In genomic region chr2:64987001-64987962, GRCh38 we compare ENCODE assay signal across 8 cellular contexts. TPM values are rescaled to one million over a fixed set of nuclear protein-coding genes. Genes with fewer than 3 reads are reported as not detected.
DNase-seq lines count a peak whose midpoint lies in the region; ATAC-seq, FAIRE-seq and TF ChIP-seq lines count a peak whose summit lies in the region.

No MANE protein-coding gene starts in this region.

- H3K4me3 ChIP-seq in Loucy (ENCODE audit: low read length, poor library complexity, severe bottlenecking) (peak overlapping the region; percentile 86), GM12878 (peak overlapping the region; percentile 82), neuronal stem cell (ENCODE audit: low read length in 2 of 2) (peak overlapping the region in 1 of 2 donors; percentile 77)

- no peak overlapping the region for H4K91ac ChIP-seq in neuronal stem cell (ENCODE audit: low read depth, low read length, poor library complexity)

- H2BK15ac ChIP-seq in neuronal stem cell (ENCODE audit: low read length), result no peak overlapping the region

- H3K14ac ChIP-seq in neuronal stem cell (ENCODE audit: low read length), result no peak overlapping the region

- no peak overlapping the region for H4K8ac ChIP-seq in neuronal stem cell (ENCODE audit: low read depth, low read length)

- H3K36me3 ChIP-seq in Loucy (ENCODE audit: insufficient read depth, low read length) (no peaks in the 10 kb centered on the region), GM12878 (ENCODE audit: control insufficient read depth in 2 of 2, insufficient read depth in 2 of 2, low read length in 1 of 2) (no peaks in the 10 kb centered on the region), neuronal stem cell (replicated peaks in 1 of 2; ENCODE audit: control insufficient read depth in 2 of 2, insufficient read depth in 2 of 2, low read length in 2 of 2) (no peaks in the 10 kb centered on the region)

- no peak for TF ChIP-seq POLR2A in GM12878 (IDR thresholded peaks at IDR 0.05; ENCODE audit: low read depth, low read length)

- peak overlapping the region; percentile 95 for H3K9ac ChIP-seq in Loucy (ENCODE audit: low read depth, low read length, poor library complexity, severe bottlenecking)
- H3K9ac ChIP-seq in GM12878 (ENCODE audit: control insufficient read depth, insufficient read depth, low read length), result peak overlapping the region; percentile 42; the same call in 1 of the 2 replicates
- H3K9ac ChIP-seq in neuronal stem cell (ENCODE audit: low read depth, low read length, poor library complexity), result no peak overlapping the region

- TF ChIP-seq RAD21 in GM12878 (IDR thresholded peaks at IDR 0.05; ENCODE audit: insufficient read depth, low read depth, low read length), result no peak

- H3K27ac ChIP-seq in GM12878 (ENCODE audit: control insufficient read depth, insufficient read depth), result peak overlapping the region; percentile 89
- H3K27ac ChIP-seq in neuronal stem cell (replicated peaks; ENCODE audit: low read length), result no peak overlapping the region

- no peak for ATAC-seq in activated CD8-positive, alpha-beta memory T cell treated with anti-CD3 and anti-CD28 coated beads, Interleukin-2, amount 10 ng/mL, durations not matched to agents 7 days and 5 days
- ATAC-seq in GM12878, result peak; percentile 9
- ATAC-seq in naive thymus-derived CD8-positive, alpha-beta T cell, result no peak
- ATAC-seq in HG02870 (IDR thresholded peaks at IDR 0.05; ENCODE audit: unreplicated experiment), result no peak
- ATAC-seq in GM18868 (IDR thresholded peaks at IDR 0.05; ENCODE audit: unreplicated experiment), result no peak

- no peak overlapping the region for H3K23ac ChIP-seq in neuronal stem cell (ENCODE audit: low read depth, low read length, poor library complexity)

- H4K20me1 ChIP-seq in Loucy (ENCODE audit: insufficient read depth, low read length, poor library complexity, severe bottlenecking), result peaks cover 18% of the 10 kb centered on the region
- no peaks in the 10 kb centered on the region for H4K20me1 ChIP-seq in GM12878 (ENCODE audit: control insufficient read depth, insufficient read depth)

- TSS peak; percentile 81 for BruUV-seq in GM12878 (replicated peaks; lab: Mats Ljungman, UMichigan)

- peak; percentile 44 for FAIRE-seq in GM12878 (lab: Jason Lieb, UNC)

- H2BK120ac ChIP-seq in neuronal stem cell (ENCODE audit: low read depth, low read length), result no peak overlapping the region

- H3K27ac Mint-ChIP-seq in activated CD8-positive, alpha-beta memory T cell treated with anti-CD3 and anti-CD28 coated beads, Interleukin-2, amount 10 ng/mL, durations not matched to agents 7 days and 5 days, result peak overlapping the region; percentile 68
- peak overlapping the region in 3 of 10 donors; percentile 8 to 40 (median 24) for H3K27ac Mint-ChIP-seq in naive thymus-derived CD8-positive, alpha-beta T cell

- H2AFZ ChIP-seq in Loucy (ENCODE audit: low read length) (no peak overlapping the region), GM12878 (ENCODE audit: control insufficient read depth, low read depth, low read length) (no peak overlapping the region), neuronal stem cell (ENCODE audit: low read length) (no peak overlapping the region)

- H3K4me3 Mint-ChIP-seq in activated CD8-positive, alpha-beta memory T cell treated with anti-CD3 and anti-CD28 coated beads, Interleukin-2, amount 10 ng/mL, durations not matched to agents 7 days and 5 days, result peak overlapping the region; percentile 75
- H3K4me3 Mint-ChIP-seq in naive thymus-derived CD8-positive, alpha-beta T cell, result peak overlapping the region; percentile 25 to 83 (median 74)

- no peak overlapping the region for H3K18ac ChIP-seq in neuronal stem cell (ENCODE audit: low read length)

- peaks cover 3% of the 10 kb centered on the region for H3K27me3 Mint-ChIP-seq in activated CD8-positive, alpha-beta memory T cell treated with anti-CD3 and anti-CD28 coated beads, Interleukin-2, amount 10 ng/mL, durations not matched to agents 7 days and 5 days
- H3K27me3 Mint-ChIP-seq in naive thymus-derived CD8-positive, alpha-beta T cell, result peaks cover 2 to 15% (median 6%) of the 10 kb centered on the region in 5 donors

- peaks cover 2% of the 10 kb centered on the region for H3K79me1 ChIP-seq in neuronal stem cell (ENCODE audit: low read depth, low read length)

- H3K4me2 ChIP-seq in Loucy (ENCODE audit: low read depth, low read length, poor library complexity, severe bottlenecking) (peak overlapping the region; percentile 80), GM12878 (ENCODE audit: control insufficient read depth, insufficient read depth) (peak overlapping the region; percentile 77), neuronal stem cell (ENCODE audit: insufficient read depth, low read length, poor library complexity, severe bottlenecking) (no peak overlapping the region)

- intact Hi-C loops in GM12878 (cut with micrococcal nuclease; ENCODE audit: unreplicated experiment), result loop anchor here (5.0 kb wide), 4 partner anchors 45 to 335 kb away; partner anchors contain the start of genes ACTR2 and SERTAD2

- RAD21 ChIA-PET in GM12878 (lab: Charles Lee; ENCODE audit: unreplicated experiment), result interaction anchor here (0.6 to 10.2 kb wide), 14 partner anchors 8 to 449 kb away, joined by 3 to 73 read pairs (median 4); no protein-coding TSS in a partner anchor

- POLR2A ChIA-PET in GM12878 (lab: Charles Lee), result interaction anchor here (0.7 to 6.1 kb wide), 6 partner anchors 9 to 1141 kb away, joined by 3 to 96 read pairs (median 4); no protein-coding TSS in a partner anchor
- POLR2A ChIA-PET in naive thymus-derived CD8-positive, alpha-beta T cell (lab: Charles Lee), result interaction anchor here (0.6 kb wide), 1 partner anchor 58 kb away, joined by 3 read pairs; no protein-coding TSS in a partner anchor

- no peak for TF ChIP-seq CTCF in Loucy (conservative IDR thresholded peaks at IDR 0.05; ENCODE audit: low read length)
- TF ChIP-seq CTCF in GM12878 (IDR thresholded peaks at IDR 0.05 in 2 of 3, conservative IDR thresholded peaks at IDR 0.05 in 1 of 3; ENCODE audit: control insufficient read depth in 2 of 3, extremely low read depth in 1 of 3, insufficient read depth in 1 of 3, low read depth in 3 of 3, low read length in 3 of 3), result no peak

- H3K79me2 ChIP-seq in Loucy (ENCODE audit: insufficient read depth, low read length) (peaks cover 34% of the 10 kb centered on the region), GM12878 (ENCODE audit: control insufficient read depth, insufficient read depth, low read length) (peaks cover 34% of the 10 kb centered on the region)

- H3K27me3 ChIP-seq in Loucy (ENCODE audit: insufficient read depth, low read length, poor library complexity, severe bottlenecking) (no peaks in the 10 kb centered on the region), GM12878 (replicated peaks in 1 of 2; ENCODE audit: control insufficient read depth in 2 of 2, insufficient read depth in 2 of 2, low read length in 1 of 2) (no peaks in the 10 kb centered on the region), neuronal stem cell (ENCODE audit: control insufficient read depth in 3 of 3, insufficient read depth in 3 of 3, low read depth in 1 of 3, low read length in 3 of 3) (peaks cover 0 to 18% (median 5%) of the 10 kb centered on the region in 3 experiments)

- H3F3A ChIP-seq in Loucy (ENCODE audit: low read depth), result no peaks in the 10 kb centered on the region

- CTCF ChIA-PET in activated CD8-positive, alpha-beta memory T cell treated with anti-CD3 and anti-CD28 coated beads, Interleukin-2, amount 10 ng/mL, durations not matched to agents 7 days and 5 days (lab: Charles Lee), result interaction anchor here (0.6 to 6.6 kb wide), 10 partner anchors 8 to 380 kb away, joined by 3 to 50 read pairs (median 4); partner anchors contain the start of gene CEP68
- CTCF ChIA-PET in GM12878 (lab: Yijun Ruan, JAX), result interaction anchor here (0.7 to 2.1 kb wide), 11 partner anchors 23 to 132 kb away, joined by 3 to 10 read pairs (median 4); no protein-coding TSS in a partner anchor

- no peak overlapping the region for H2BK5ac ChIP-seq in neuronal stem cell (ENCODE audit: low read length)

- no peak for DNase-seq in activated CD8-positive, alpha-beta memory T cell treated with anti-CD3 and anti-CD28 coated beads, Interleukin-2, amount 10 ng/mL, durations not matched to agents 7 days and 5 days
- no peak for DNase-seq in activated CD8-positive, alpha-beta memory T cell treated with anti-CD3 and anti-CD28 coated beads for 24 hours
- DNase-seq in GM12878 (ENCODE audit: low read depth, low spot score), result peak; percentile 68
- DNase-seq in naive thymus-derived CD8-positive, alpha-beta T cell, result no peak
- DNase-seq in neuronal stem cell (ENCODE audit: low spot score), result no peak

- peaks cover 72% of the 10 kb centered on the region for H3K4me1 Mint-ChIP-seq in activated CD8-positive, alpha-beta memory T cell treated with anti-CD3 and anti-CD28 coated beads, Interleukin-2, amount 10 ng/mL, durations not matched to agents 7 days and 5 days
- peaks cover 11 to 28% (median 23%) of the 10 kb centered on the region in 4 donors for H3K4me1 Mint-ChIP-seq in naive thymus-derived CD8-positive, alpha-beta T cell

- peaks cover 26% of the 10 kb centered on the region for H3K36me3 Mint-ChIP-seq in activated CD8-positive, alpha-beta memory T cell treated with anti-CD3 and anti-CD28 coated beads, Interleukin-2, amount 10 ng/mL, durations not matched to agents 7 days and 5 days
- H3K36me3 Mint-ChIP-seq in naive thymus-derived CD8-positive, alpha-beta T cell, result no peaks in the 10 kb centered on the region

- no peaks in the 10 kb centered on the region for H3K9me3 Mint-ChIP-seq in activated CD8-positive, alpha-beta memory T cell treated with anti-CD3 and anti-CD28 coated beads, Interleukin-2, amount 10 ng/mL, durations not matched to agents 7 days and 5 days (ENCODE audit: low read depth)
- H3K9me3 Mint-ChIP-seq in naive thymus-derived CD8-positive, alpha-beta T cell, result no peaks in the 10 kb centered on the region

- no peak overlapping the region for H2BK12ac ChIP-seq in neuronal stem cell (ENCODE audit: low read length)

- in situ Hi-C loops in GM12878 (cut with MboI), result loop anchor here (10.0 kb wide), 1 partner anchor 52 kb away; no protein-coding TSS in a partner anchor

- WGBS in GM12878 (ENCODE audit: insufficient coverage, insufficient replicate concordance, low lambda C conversion rate, missing lambda C conversion rate), result under 1% methylated on average over 6 of the region's 6 CpGs
- no CpG with 5 or more reads among the region's 6 CpGs for WGBS in neuronal stem cell (ENCODE audit: extremely low coverage in 2 of 2, insufficient read length in 2 of 2, insufficient replicate concordance in 1 of 2), 2 donors

- no peaks in the 10 kb centered on the region for H3K9me3 ChIP-seq in Loucy (ENCODE audit: insufficient read depth, low read depth, low read length)
- no peaks in the 10 kb centered on the region for H3K9me3 ChIP-seq in GM12878 (replicated peaks; ENCODE audit: control insufficient read depth, insufficient read depth, low read length)
- H3K9me3 ChIP-seq in neuronal stem cell (replicated peaks in 1 of 2; ENCODE audit: control insufficient read depth in 2 of 2, insufficient read depth in 1 of 2, low read depth in 1 of 2, low read length in 2 of 2), result no peaks in the 10 kb centered on the region

- SMC1A ChIA-PET in GM12878 (lab: Charles Lee; ENCODE audit: uncharacterized antibody, unreplicated experiment), result interaction anchor here (0.8 to 2.5 kb wide), 13 partner anchors 9 to 72 kb away, joined by 3 to 13 read pairs (median 5); no protein-coding TSS in a partner anchor

- no peak overlapping the region for H2AK5ac ChIP-seq in neuronal stem cell (ENCODE audit: low read depth, low read length)

- no peaks in the 10 kb centered on the region for H3K9me2 ChIP-seq in Loucy (replicated peaks; ENCODE audit: low read depth, low read length)

- TF ChIP-seq EP300 in GM12878 (IDR thresholded peaks at IDR 0.05; ENCODE audit: borderline replicate concordance in 1 of 2, control insufficient read depth in 1 of 2, low read depth in 2 of 2, low read length in 2 of 2), result peak; percentile 63 to 94; a peak in 2 of 4 replicates

- no peak overlapping the region for H3K4ac ChIP-seq in neuronal stem cell (ENCODE audit: low read length)

- peaks cover 51% of the 10 kb centered on the region for H3K4me1 ChIP-seq in Loucy (ENCODE audit: insufficient read depth, low read length, poor library complexity, severe bottlenecking)
- peaks cover 31% of the 10 kb centered on the region for H3K4me1 ChIP-seq in GM12878 (ENCODE audit: control insufficient read depth, insufficient read depth, low read length)
- peaks cover 7 to 9% of the 10 kb centered on the region in 2 donors for H3K4me1 ChIP-seq in neuronal stem cell (ENCODE audit: control insufficient read depth in 2 of 2, insufficient read depth in 1 of 2, low read depth in 1 of 2, low read length in 2 of 2)

RNA-seq across cellular contexts. Expression of gene SLC1A4, which starts 1.9 kb away (rescaled TPM):
- total RNA-seq in activated CD8-positive, alpha-beta memory T cell treated with anti-CD3 and anti-CD28 coated beads, Interleukin-2, amount 10 ng/mL, durations not matched to agents 7 days and 5 days, result 100 to 1,000 TPM in 1 of 2 experiments, 10 to 100 TPM in 1; 61.7 to 113 TPM
- 16.4 and 16.7 TPM in 2 replicates for total RNA-seq in GM12878 (2013; cell fraction: nucleolus; rRNA removed)
- total RNA-seq in GM12878 (2014; rRNA removed) (35.8 and 37.0 TPM in 2 replicates), GM12878 (2014; rRNA removed; fragmentation: Illumina TruSeq; extraction: Trizol) (23.2 and 23.8 TPM in 2 replicates), GM12878 (2021) (43.2 and 43.4 TPM in 2 replicates)
- polyA plus RNA-seq in GM12878 (2011; ENCODE audit: low read depth), result 24.9 TPM
- polyA plus RNA-seq in GM12878 (2011; rRNA removed) (20.3 and 26.9 TPM in 2 replicates), GM12878 (2014; fragmentation: Illumina TruSeq; extraction: Trizol) (27.4 TPM in 2 replicates), GM12878 (2014; fragmentation: Nextera tagmentation; extraction: Ambion mirVana) (10 to 100 TPM; 10.8 to 13.9 TPM), GM12878 (2014; rRNA removed) (28.0 and 29.0 TPM in 2 replicates), GM12878 (2016; fragmentation: Nextera tagmentation; extraction: Ambion mirVana) (10 to 100 TPM; 32.6 to 37.2 TPM)
- polyA plus RNA-seq in GM12878 (2011; cell fraction: cytosol; rRNA removed), result 27.0 and 29.7 TPM in 2 replicates
- 30.5 and 33.0 TPM in 2 replicates for polyA plus RNA-seq in GM12878 (2011; cell fraction: nucleus; rRNA removed)
- polyA plus RNA-seq in GM12878 (2012), result 27.7 and 31.8 TPM in 2 replicates
- polyA minus RNA-seq in GM12878 (2011; rRNA and poly(A)+ RNA removed), result 49.4 and 72.0 TPM in 2 replicates
- 22.5 and 26.3 TPM in 2 replicates for polyA minus RNA-seq in GM12878 (2011; cell fraction: cytosol; rRNA and poly(A)+ RNA removed)
- 12.0 and 23.5 TPM in 2 replicates for polyA minus RNA-seq in GM12878 (2011; cell fraction: nucleus; rRNA and poly(A)+ RNA removed)
- total RNA-seq in naive thymus-derived CD8-positive, alpha-beta T cell, result 1 to 10 TPM; 1.6 to 1.9 TPM
- 1 to 10 TPM in 1 of 3 donors, under 1 TPM in 2; 0.09 to 1.2 (median 0.18) TPM for polyA plus RNA-seq in naive thymus-derived CD8-positive, alpha-beta T cell
- 3.7 TPM for polyA plus RNA-seq in neuronal stem cell (2013, experiment 1 of 2)
- 3.9 TPM for polyA plus RNA-seq in neuronal stem cell (2013, experiment 2 of 2)

Comparison
In these comparisons a context has a peak if more than half of its experiments do, and no peak if none do; other contexts are left out.
1. RNA of gene SLC1A4, which starts 1.9 kb away (total RNA-seq): 61.7 to 113 TPM in activated CD8-positive, alpha-beta memory T cell treated with anti-CD3 and anti-CD28 coated beads, Interleukin-2, amount 10 ng/mL, durations not matched to agents 7 days and 5 days and 16.4 to 43.4 TPM in GM12878; 1.6 to 1.9 TPM in naive thymus-derived CD8-positive, alpha-beta T cell; every median in the first group is over 4 times any median in the second.